ENCODE assay signal across 29 cellular contexts in the genomic region with DNA sequence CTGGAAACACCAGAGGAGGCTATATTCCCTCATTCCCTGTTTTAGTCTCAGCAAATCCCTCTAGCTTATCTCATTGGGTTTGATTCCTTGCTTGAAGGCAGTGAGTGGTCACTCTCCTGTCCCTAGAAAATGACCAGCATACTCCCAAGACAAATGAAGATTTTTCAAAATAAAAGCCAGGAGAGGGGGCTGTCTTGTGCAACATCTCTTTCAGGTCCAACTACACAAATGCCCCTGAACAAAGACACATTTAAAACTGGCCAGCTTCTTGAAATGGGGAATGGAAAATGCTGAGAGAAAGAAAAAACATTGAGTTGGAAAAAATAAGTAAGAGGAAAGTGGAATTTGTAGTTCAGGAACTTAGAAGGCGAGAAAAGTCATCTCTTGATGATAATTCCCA.
"Had no signal": no experiment of that assay in that cellular context is flagged by ENCODE, and none has a peak within 500 bp of the region (broad histone marks: within the 10 kb centered on the region; RNA-seq: fewer than 3 reads in every experiment).

No MANE protein-coding gene starts in this region.

- H3K9me3 ChIP-seq: stomach, suprapubic skin, testis, thoracic aorta, thyroid gland, tibial artery, tibial nerve, transverse colon, upper lobe of left lung, upper lobe of right lung, uterus, vagina had no signal

- H3K4me3 ChIP-seq: stomach, suprapubic skin, testis, thoracic aorta, thyroid gland, tibial artery, tibial nerve, transverse colon, upper lobe of left lung, upper lobe of right lung, uterus, vagina had no signal

- FAIRE-seq: urothelium cell line had no signal

- H3K9me3 Mint-ChIP-seq: type B pancreatic cell had no signal

- H3K4me3 Mint-ChIP-seq: stimulated activated effector memory CD8-positive, alpha-beta T cell treated with anti-CD3 and anti-CD28 coated beads, Interleukin-12 subunit alpha, Interleukin-12 subunit beta, amount 100 ng/mL, for 72 hours; stimulated activated memory B cell treated with anti-CD40 and anti-IgM and Interleukin-4, amounts not matched to agents 10 μg/mL and 1 μg/mL and 100 μg/mL, for 72 hours; stimulated activated naive B cell treated with anti-CD40 and anti-IgM and Interleukin-4, amounts not matched to agents 10 μg/mL and 1 μg/mL and 100 μg/mL, for 72 hours; stimulated activated naive CD8-positive, alpha-beta T cell treated with anti-CD3 and anti-CD28 coated beads, Interleukin-15, amount 100 ng/mL, for 72 hours; stimulated activated naive CD8-positive, alpha-beta T cell treated with anti-CD3 and anti-CD28 coated beads, Interleukin-15, Interleukin-2, amounts not matched to agents 100 ng/mL and 50 ng/mL, for 24 hours; type B pancreatic cell had no signal

- H3K27ac ChIP-seq: suprapubic skin, testis, thoracic aorta, thyroid gland, tibial artery, tibial nerve, transverse colon, upper lobe of left lung, uterus, vagina had no signal

- H3K4me1 Mint-ChIP-seq: stimulated activated effector memory CD8-positive, alpha-beta T cell treated with anti-CD3 and anti-CD28 coated beads, Interleukin-12 subunit alpha, Interleukin-12 subunit beta, amount 100 ng/mL, for 72 hours; stimulated activated memory B cell treated with anti-CD40 and anti-IgM and Interleukin-4, amounts not matched to agents 10 μg/mL and 1 μg/mL and 100 μg/mL, for 72 hours; stimulated activated naive B cell treated with anti-CD40 and anti-IgM and Interleukin-4, amounts not matched to agents 10 μg/mL and 1 μg/mL and 100 μg/mL, for 72 hours; stimulated activated naive CD8-positive, alpha-beta T cell treated with anti-CD3 and anti-CD28 coated beads, Interleukin-15, amount 100 ng/mL, for 72 hours had no signal

- H3K4me1 ChIP-seq: suprapubic skin, testis, thyroid gland, tibial artery, tibial nerve, upper lobe of right lung, uterus, vagina had no signal

- H3K36me3 Mint-ChIP-seq: stimulated activated effector memory CD8-positive, alpha-beta T cell treated with anti-CD3 and anti-CD28 coated beads, Interleukin-12 subunit alpha, Interleukin-12 subunit beta, amount 100 ng/mL, for 72 hours; stimulated activated naive B cell treated with anti-CD40 and anti-IgM and Interleukin-4, amounts not matched to agents 10 μg/mL and 1 μg/mL and 100 μg/mL, for 72 hours; type B pancreatic cell had no signal

- H3K27ac Mint-ChIP-seq: stimulated activated effector memory CD8-positive, alpha-beta T cell treated with anti-CD3 and anti-CD28 coated beads, Interleukin-12 subunit alpha, Interleukin-12 subunit beta, amount 100 ng/mL, for 72 hours; stimulated activated memory B cell treated with anti-CD40 and anti-IgM and Interleukin-4, amounts not matched to agents 10 μg/mL and 1 μg/mL and 100 μg/mL, for 72 hours; stimulated activated naive B cell treated with anti-CD40 and anti-IgM and Interleukin-4, amounts not matched to agents 10 μg/mL and 1 μg/mL and 100 μg/mL, for 72 hours; stimulated activated naive CD8-positive, alpha-beta T cell treated with anti-CD3 and anti-CD28 coated beads, Interleukin-15, amount 100 ng/mL, for 72 hours; stimulated activated naive CD8-positive, alpha-beta T cell treated with anti-CD3 and anti-CD28 coated beads, Interleukin-15, Interleukin-2, amounts not matched to agents 100 ng/mL and 50 ng/mL, for 24 hours had no signal

- H3K36me3 ChIP-seq: stomach, suprapubic skin, thoracic aorta, thyroid gland, tibial artery, tibial nerve, transverse colon, upper lobe of left lung, upper lobe of right lung, uterus, vagina had no signal

- ATAC-seq: stimulated activated effector memory CD8-positive, alpha-beta T cell treated with anti-CD3 and anti-CD28 coated beads, Interleukin-12 subunit alpha, Interleukin-12 subunit beta, amount 100 ng/mL, for 72 hours; stimulated activated memory B cell treated with anti-CD40 and anti-IgM and Interleukin-4, amounts not matched to agents 10 μg/mL and 1 μg/mL and 100 μg/mL, for 72 hours; stimulated activated naive B cell treated with anti-CD40 and anti-IgM and Interleukin-4, amounts not matched to agents 10 μg/mL and 1 μg/mL and 100 μg/mL, for 72 hours; stimulated activated naive CD8-positive, alpha-beta T cell treated with anti-CD3 and anti-CD28 coated beads, Interleukin-15, amount 100 ng/mL, for 72 hours; stimulated activated naive CD8-positive, alpha-beta T cell treated with anti-CD3 and anti-CD28 coated beads, Interleukin-15, Interleukin-2, amounts not matched to agents 100 U/mL and 50 U/mL, for 24 hours; upper lobe of right lung had no signal

- DNase-seq: stimulated activated CD4-positive, alpha-beta T cell treated with anti-CD3 and anti-CD28 coated beads, Interleukin-2, amount 100 ng/mL, for 48 hours; stimulated activated CD4-positive, alpha-beta T cell treated with anti-CD3 and anti-CD28 coated beads, Interleukin-4, amount 100 ng/mL, for 1 hour; stimulated activated CD4-positive, alpha-beta T cell treated with anti-CD3 and anti-CD28 coated beads, Interleukin-4, amount 100 ng/mL, for 24 hours; stimulated activated CD4-positive, alpha-beta T cell treated with anti-CD3 and anti-CD28 coated beads, Interleukin-4, amount 100 ng/mL, for 4 hours; stimulated activated CD8-positive, alpha-beta memory T cell treated with anti-CD3 and anti-CD28 coated beads, Interleukin-4, amount 100 ng/mL, for 48 hours; stimulated activated naive B cell treated with anti-CD40 and anti-IgM and Interleukin-4, amounts not matched to agents 10 μg/mL and 1 μg/mL and 100 μg/mL, for 72 hours; stimulated activated naive CD4-positive, alpha-beta T cell; stimulated activated naive CD4-positive, alpha-beta T cell treated with Interleukin-2 at 50 U/mL for 16 hours; stimulated activated naive CD8-positive, alpha-beta T cell treated with anti-CD3 and anti-CD28 coated beads, Interleukin-15, amount 100 ng/mL, for 72 hours; stimulated activated naive CD8-positive, alpha-beta T cell treated with anti-CD3 and anti-CD28 coated beads, Interleukin-15, Interleukin-2, amounts not matched to agents 100 U/mL and 50 U/mL, for 24 hours; stomach; substantia nigra; testis; thyroid gland; tibial artery; transverse colon; trophoblast cell; upper lobe of left lung; upper lobe of right lung; uterus had no signal

- H3K27me3 Mint-ChIP-seq: stimulated activated naive CD8-positive, alpha-beta T cell treated with anti-CD3 and anti-CD28 coated beads, Interleukin-15, amount 100 ng/mL, for 72 hours; type B pancreatic cell had no signal

- H3K27me3 ChIP-seq: suprapubic skin, testis, thyroid gland, tibial artery, transverse colon, upper lobe of left lung, uterus, vagina had no signal
